1 cellular context compared by ENCODE assay signal in genomic region chr7:139133335-139134139, GRCh38.
TF ChIP-seq lines count a peak whose summit lies in the region.

No MANE protein-coding gene starts in this region.

TF ChIP-seq in K562, 482 proteins besides CTCF, POLR2A, EP300 and RAD21 (continued from another document and continues in another):
- TF ChIP-seq PATZ1 (CRISPR knock-in tag; IDR thresholded peaks at IDR 0.05; ENCODE audit: borderline replicate concordance), result no peak
- no peak for TF ChIP-seq ZNF830 (CRISPR knock-in tag; IDR thresholded peaks at IDR 0.05)
- no peak for TF ChIP-seq FOXP4 (CRISPR knock-in tag; IDR thresholded peaks at IDR 0.05; ENCODE audit: borderline replicate concordance)
- TF ChIP-seq EZH2 (IDR thresholded peaks at IDR 0.05; ENCODE audit: borderline replicate concordance, low read depth, low read length), result no peak
- TF ChIP-seq ZKSCAN1 (IDR thresholded peaks at IDR 0.05; ENCODE audit: low read depth, low read length), result peak; percentile 77
- peak; percentile 94 for TF ChIP-seq GTF2E2 (tag; IDR thresholded peaks at IDR 0.05)
- TF ChIP-seq ZNF41 (CRISPR knock-in tag; conservative IDR thresholded peaks at IDR 0.05), result peak; percentile 70; the same call in 1 of the 2 replicates
- no peak for TF ChIP-seq NFE2L1 (tag; IDR thresholded peaks at IDR 0.05; ENCODE audit: borderline replicate concordance, low read depth)
- TF ChIP-seq VEZF1 (CRISPR knock-in tag; IDR thresholded peaks at IDR 0.05), result peak; percentile 54
- TF ChIP-seq ZNF212 (CRISPR knock-in tag; IDR thresholded peaks at IDR 0.05), result no peak
- TF ChIP-seq NUFIP1 (IDR thresholded peaks at IDR 0.05; ENCODE audit: partially characterized antibody), result peak; percentile 57
- 0 out of 4 replicates have a peak, but pooled peaks of 1 of the 2 experiments have one; percentile 30 for TF ChIP-seq NRF1 (conservative IDR thresholded peaks at IDR 0.05 in 1 of 2, IDR thresholded peaks at IDR 0.05 in 1 of 2)
- TF ChIP-seq SRSF9 (IDR thresholded peaks at IDR 0.05; ENCODE audit: borderline replicate concordance, low read depth, low read length), result no peak
- TF ChIP-seq ATF6 (CRISPR knock-in tag; IDR thresholded peaks at IDR 0.05), result peak; percentile 87; the same call in 1 of the 2 replicates
- TF ChIP-seq UBTF (IDR thresholded peaks at IDR 0.05; ENCODE audit: borderline replicate concordance in 1 of 2, low read depth in 2 of 2, low read length in 2 of 2), result peak in 1 of 2 experiments; percentile 91; a peak in 1 of 4 replicates
- no peak for TF ChIP-seq ZSCAN29 (IDR thresholded peaks at IDR 0.05)
- peak; percentile 58; the same call in 1 of the 2 replicates for TF ChIP-seq DEAF1 (CRISPR knock-in tag; IDR thresholded peaks at IDR 0.05)
- peak in 2 of 3 experiments; percentile 65 to 88 for TF ChIP-seq YY1 (IDR thresholded peaks at IDR 0.05; ENCODE audit: borderline replicate concordance in 1 of 3, control insufficient read depth in 1 of 3, extremely low read depth in 1 of 3, insufficient read depth in 3 of 3, insufficient read length in 1 of 3, insufficient replicate concordance in 2 of 3, low read depth in 1 of 3, low read length in 2 of 3)
- peak; percentile 96 for TF ChIP-seq SAP30 (IDR thresholded peaks at IDR 0.05; ENCODE audit: borderline replicate concordance, insufficient read depth, low read depth, low read length, poor library complexity, severe bottlenecking)
- no peak for TF ChIP-seq PREB (CRISPR knock-in tag; IDR thresholded peaks at IDR 0.05)
- 0 out of 2 replicates have a peak, but pooled peaks have one; percentile 25 for TF ChIP-seq MBD1 (CRISPR knock-in tag; IDR thresholded peaks at IDR 0.05)
- peak; percentile 55; the same call in 1 of the 2 replicates for TF ChIP-seq TEAD4 (IDR thresholded peaks at IDR 0.05; ENCODE audit: low read length)
- TF ChIP-seq TEAD4 (CRISPR knock-in tag; IDR thresholded peaks at IDR 0.05; ENCODE audit: borderline replicate concordance), result no peak
- no peak; the same call in 1 of the 2 replicates for TF ChIP-seq NR4A1 (CRISPR knock-in tag; IDR thresholded peaks at IDR 0.05)
- peak; percentile 85 for TF ChIP-seq NR4A1 (tag; IDR thresholded peaks at IDR 0.05)
- peak; percentile 95 for TF ChIP-seq C11orf30 (IDR thresholded peaks at IDR 0.05; ENCODE audit: low read depth)
- TF ChIP-seq ZNF639 (CRISPR knock-in tag; conservative IDR thresholded peaks at IDR 0.05 in 1 of 2, IDR thresholded peaks at IDR 0.05 in 1 of 2), result no peak
- TF ChIP-seq ZNF707 (CRISPR knock-in tag; conservative IDR thresholded peaks at IDR 0.05), result 0 out of 2 replicates have a peak, but pooled peaks have one; percentile 9
- peak; percentile 65 for TF ChIP-seq FOSL1 (tag; conservative IDR thresholded peaks at IDR 0.05)
- TF ChIP-seq JUNB (CRISPR knock-in tag; conservative IDR thresholded peaks at IDR 0.05), result 0 out of 2 replicates have a peak, but pooled peaks have one; percentile 23
- TF ChIP-seq ZBTB11 (CRISPR knock-in tag; IDR thresholded peaks at IDR 0.05), result peak; percentile 97 to 99 (median 99)
- 0 out of 2 replicates have a peak, but pooled peaks have one; percentile 69 for TF ChIP-seq ZFP91 (CRISPR knock-in tag; IDR thresholded peaks at IDR 0.05)
